In the genomic region with DNA sequence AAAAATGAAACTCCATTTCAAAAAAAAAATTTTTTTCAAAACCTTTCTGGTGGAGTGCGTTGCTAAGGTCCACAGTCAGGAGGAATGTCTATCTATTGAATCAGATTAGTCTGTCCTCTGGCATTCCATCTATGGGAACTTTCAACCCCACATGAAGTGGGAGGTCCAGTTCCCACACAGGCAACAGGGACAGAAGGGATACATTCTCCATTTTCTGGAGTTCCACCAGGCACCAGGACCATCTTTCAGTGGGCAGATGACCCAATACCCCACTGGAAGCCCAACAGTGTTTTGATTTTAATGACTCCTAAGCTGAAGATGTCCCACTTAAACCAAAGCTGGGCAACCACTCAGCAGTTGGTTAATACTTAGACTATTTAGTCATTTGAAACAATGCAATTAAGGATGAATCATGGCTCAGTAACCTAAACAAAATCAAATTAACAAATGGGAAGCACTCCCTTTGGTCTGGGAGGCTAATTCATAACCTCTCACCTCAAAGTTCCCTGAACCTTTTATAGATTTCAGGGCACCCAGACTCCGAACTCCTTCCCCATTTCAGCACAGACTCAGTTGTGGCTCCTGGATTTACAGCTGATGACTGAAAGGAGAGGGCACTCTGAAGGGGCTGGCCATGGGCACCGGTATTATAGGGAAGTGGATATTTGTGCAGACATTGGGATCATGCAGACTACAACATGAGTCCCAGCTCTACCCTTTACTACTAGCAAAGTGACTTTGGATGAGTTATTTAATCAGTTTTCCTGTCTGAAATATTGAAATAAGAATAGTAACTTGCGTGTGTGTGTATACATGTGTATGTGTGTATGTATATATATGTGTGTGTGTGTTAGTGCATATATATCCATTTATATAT, we compare ENCODE assay signal across 15 cellular contexts.
DNase-seq lines count a peak whose midpoint lies in the region; ATAC-seq and TF ChIP-seq lines count a peak whose summit lies in the region.
"Had no signal": no experiment of that assay in that cellular context is flagged by ENCODE, and none has a peak within 500 bp of the region (broad histone marks: within the 10 kb centered on the region; RNA-seq: fewer than 3 reads in every experiment).

No MANE protein-coding gene starts in this region.

- H3K27me3 ChIP-seq in kidney epithelial cell (ENCODE audit: control insufficient read depth, insufficient read depth, low read length): no peaks in the 10 kb centered on the region
- H3K27me3 ChIP-seq: BLaER1, body of pancreas, thyroid gland had no signal

- DNase-seq in AG04449 (ENCODE audit: low read depth, low spot score) (peak; percentile 99), HS-27A (ENCODE audit: low read depth) (peak; percentile 92), astrocyte of the hippocampus (ENCODE audit: low read depth, low spot score) (peak; percentile 88), kidney epithelial cell (ENCODE audit: low read depth) (peak; percentile 85), NCI-H748 (lab: John Stamatoyannopoulos, UW; ENCODE audit: unreplicated experiment) (no peak), DMS153 treated with DMSO at 0.1 percent for 48 hours (lab: John Stamatoyannopoulos, UW; ENCODE audit: unreplicated experiment) (no peak)
- DNase-seq: activated T-cell treated with anti-CD3 and anti-CD28 coated beads, Interleukin-2, amount 50 U/mL, for 4 hours; body of pancreas; GDM1; NCI-H1092 treated with DMSO at 0.1 percent for 48 hours; NCI-H69; thyroid gland had no signal

- no peaks in the 10 kb centered on the region for H3K36me3 ChIP-seq in kidney epithelial cell (ENCODE audit: control insufficient read depth, insufficient read depth, low read length)
- H3K36me3 ChIP-seq: BLaER1, thyroid gland had no signal

- H3K4me3 ChIP-seq in AG04449 (ENCODE audit: low read depth, low read length) (no peak overlapping the region), kidney epithelial cell (ENCODE audit: low read depth, low read length) (no peak overlapping the region)
- H3K4me3 ChIP-seq: BLaER1, body of pancreas, thyroid gland had no signal

- TF ChIP-seq CTCF in AG04449 (IDR thresholded peaks at IDR 0.05; ENCODE audit: insufficient read depth, low read length, missing control alignments) (no peak), kidney epithelial cell (IDR thresholded peaks at IDR 0.05; ENCODE audit: insufficient read depth, low read length, poor library complexity, severe bottlenecking) (no peak)

- POLR2A ChIA-PET in AG04449 (lab: Yijun Ruan, JAX): interaction anchor here (0.6 to 3.8 kb wide), 16 partner anchors 9 to 290 kb away, joined by 3 to 39 read pairs (median 4); no protein-coding TSS in a partner anchor

- CTCF ChIA-PET in AG04449 (lab: Yijun Ruan, JAX): interaction anchor here (0.9 to 3.1 kb wide), 8 partner anchors 11 to 339 kb away, joined by 3 to 20 read pairs (median 3); no protein-coding TSS in a partner anchor

- no peak for ATAC-seq in GM18873 (IDR thresholded peaks at IDR 0.05; ENCODE audit: low FRiP score, unreplicated experiment)
- no peak for ATAC-seq in HG02884 (IDR thresholded peaks at IDR 0.05; ENCODE audit: unreplicated experiment)
- ATAC-seq: activated T-cell treated with anti-CD3 and anti-CD28 coated beads, Interleukin-2, amount 50 U/mL, for 4 hours; body of pancreas had no signal

Comparison
In these comparisons a context has a peak if more than half of its experiments do, and no peak if none do; other contexts are left out.
1. DNase-seq: peak in AG04449 (single experiment), HS-27A (single experiment), astrocyte of the hippocampus (single experiment) and kidney epithelial cell (single experiment); none in NCI-H748 (single experiment) and DMS153 treated with DMSO at 0.1 percent for 48 hours (single experiment).